12 cellular contexts compared by ENCODE assay signal in genomic region chr19:55474269-55475265, GRCh38. TPM values are rescaled to one million over a fixed set of nuclear protein-coding genes. Genes with fewer than 3 reads are reported as not detected.
A peak's percentile ranks its signal among the peaks of the same experiment; 100 is the strongest.
DNase-seq lines count a peak whose midpoint lies in the region; ATAC-seq and TF ChIP-seq lines count a peak whose summit lies in the region.
"Had no signal": no experiment of that assay in that cellular context is flagged by ENCODE, and none has a peak within 500 bp of the region (broad histone marks: within the 10 kb centered on the region; RNA-seq: fewer than 3 reads in every experiment).

No MANE protein-coding gene starts in this region.

- H3K4me2 ChIP-seq in HCT116 (ENCODE audit: low read length) (peak overlapping the region; percentile 87), fibroblast of lung (ENCODE audit: extremely low read depth, insufficient read depth, low read length) (no peak overlapping the region), skeletal muscle satellite cell (ENCODE audit: low read length) (peak overlapping the region; percentile 59)

- no peak for DNase-seq in HCT116 (ENCODE audit: low read depth, low spot score)
- peak; percentile 61 to 67 for DNase-seq in SJSA1 (ENCODE audit: low read depth in 1 of 2, low spot score in 2 of 2)
- DNase-seq in fibroblast of lung (ENCODE audit: low read depth in 2 of 2), result peak in 1 of 2 donors; percentile 92
- no peak for DNase-seq in KBM-7
- no peak for DNase-seq in testis
- no peak for DNase-seq in activated CD4-positive, CD25-positive, alpha-beta regulatory T cell treated with anti-CD3 and anti-CD28 coated beads, Interleukin-2, amount 50 U/mL, for 72 hours
- DNase-seq: activated B cell treated with CpG ODN at 0.5 μM for 24 hours; activated naive CD8-positive, alpha-beta T cell treated with anti-CD3 and anti-CD28 coated beads, Interleukin-2, amount 10 ng/mL, durations not matched to agents 7 days and 5 days; NCI-H1694; ovary; Peyer's patch had no signal

- peak overlapping the region in 1 of 2 experiments; percentile 1; a peak in 1 of 4 replicates for H3K4me3 ChIP-seq in HCT116 (replicated peaks in 1 of 2; ENCODE audit: low read depth in 1 of 2, low read length in 2 of 2)
- no peak overlapping the region for H3K4me3 ChIP-seq in SJSA1
- H3K4me3 ChIP-seq in fibroblast of lung (replicated peaks in 1 of 4; ENCODE audit: control extremely low read depth in 1 of 4, insufficient read depth in 1 of 4, low read depth in 3 of 4, low read length in 4 of 4), result no peak overlapping the region
- peak overlapping the region; percentile 29 for H3K4me3 ChIP-seq in skeletal muscle satellite cell (ENCODE audit: low read length)
- H3K4me3 ChIP-seq in testis, result no peak overlapping the region
- H3K4me3 ChIP-seq: ovary, Peyer's patch had no signal

- H3K36me3 ChIP-seq in HCT116 (ENCODE audit: control insufficient read depth in 1 of 2, insufficient read depth in 2 of 2, low read length in 2 of 2) (peaks cover 0 to 11% of the 10 kb centered on the region in 2 experiments; a peak in 2 of 4 replicates), SJSA1 (no peaks in the 10 kb centered on the region; the same call in 1 of the 2 replicates), fibroblast of lung (ENCODE audit: control insufficient read depth, insufficient read depth, low read length) (no peaks in the 10 kb centered on the region), skeletal muscle satellite cell (ENCODE audit: insufficient read depth, low read length) (no peaks in the 10 kb centered on the region), testis (ENCODE audit: low read depth, missing control alignments) (no peaks in the 10 kb centered on the region)
- H3K36me3 ChIP-seq: ovary, Peyer's patch had no signal

- intact Hi-C loops in HCT116 (cut with micrococcal nuclease), result no loop called here
- intact Hi-C loops in testis (cut with DNase I; ENCODE audit: low total_unique reads), result no loop called here

- no peaks in the 10 kb centered on the region for H3K9me2 ChIP-seq in HCT116 (ENCODE audit: insufficient read depth)

- peaks cover 37 to 58% of the 10 kb centered on the region in 2 experiments for H3K4me1 ChIP-seq in HCT116 (ENCODE audit: control insufficient read depth in 1 of 2, insufficient read depth in 2 of 2, low read length in 2 of 2)
- H3K4me1 ChIP-seq in SJSA1 (replicated peaks), result peaks cover 31% of the 10 kb centered on the region
- no peaks in the 10 kb centered on the region for H3K4me1 ChIP-seq in fibroblast of lung (ENCODE audit: control insufficient read depth, extremely low read depth, insufficient read depth, low read length)
- H3K4me1 ChIP-seq in skeletal muscle satellite cell (ENCODE audit: control insufficient read depth, insufficient read depth, low read length), result peaks cover 48% of the 10 kb centered on the region
- peaks cover 21% of the 10 kb centered on the region for H3K4me1 ChIP-seq in testis

- RAD21 ChIA-PET in HCT116 (lab: Charles Lee; ENCODE audit: low non-redundant PET in 1 of 2, low total read pairs in 2 of 2, uncharacterized antibody in 2 of 2, unreplicated experiment in 2 of 2), result interaction anchor here in 1 of 2 experiments (0.5 kb wide), 1 partner anchor 156 kb away, joined by 4 read pairs; no protein-coding TSS in a partner anchor

- CTCF ChIA-PET in HCT116 (lab: Charles Lee), result no interaction called here

- TF ChIP-seq RAD21 in HCT116 (IDR thresholded peaks at IDR 0.05; ENCODE audit: low read depth), result no peak

- POLR2A ChIA-PET in HCT116 (lab: Charles Lee), result interaction anchor here (1.0 to 1.7 kb wide), 2 partner anchors 10 to 13 kb away, joined by 6 read pairs; partner anchors contain the start of genes ISOC2 and NAT14

- H2AFZ ChIP-seq in HCT116 (ENCODE audit: low read depth, low read length, poor library complexity, severe bottlenecking) (no peak overlapping the region), fibroblast of lung (ENCODE audit: low read length) (no peak overlapping the region)

- H3K9me3 ChIP-seq in HCT116 (ENCODE audit: control insufficient read depth in 1 of 2, insufficient read depth in 1 of 2, low read depth in 1 of 2, low read length in 2 of 2) (no peaks in the 10 kb centered on the region), SJSA1 (replicated peaks) (no peaks in the 10 kb centered on the region), fibroblast of lung (ENCODE audit: control insufficient read depth, insufficient read depth, low read depth, low read length) (no peaks in the 10 kb centered on the region), skeletal muscle satellite cell (replicated peaks; ENCODE audit: low read length) (no peaks in the 10 kb centered on the region), testis (no peaks in the 10 kb centered on the region)
- H3K9me3 ChIP-seq: ovary, Peyer's patch had no signal

- no TSS peak for BruUV-seq in HCT116 (replicated peaks; lab: Mats Ljungman, UMichigan)

- H3K27ac ChIP-seq in HCT116 (ENCODE audit: low read depth, low read length) (peak overlapping the region; percentile 98), SJSA1 (peak overlapping the region; percentile 42), fibroblast of lung (ENCODE audit: insufficient read depth, low read length) (peak overlapping the region; percentile 10), testis (no peak overlapping the region)

- H3K27me3 ChIP-seq in HCT116 (ENCODE audit: insufficient read depth, low read length), result no peaks in the 10 kb centered on the region
- no peaks in the 10 kb centered on the region for H3K27me3 ChIP-seq in SJSA1 (replicated peaks)
- no peaks in the 10 kb centered on the region for H3K27me3 ChIP-seq in fibroblast of lung (ENCODE audit: control insufficient read depth, insufficient read depth, low read length)
- no peaks in the 10 kb centered on the region for H3K27me3 ChIP-seq in skeletal muscle satellite cell (ENCODE audit: control insufficient read depth, insufficient read depth, low read length)
- no peaks in the 10 kb centered on the region for H3K27me3 ChIP-seq in testis
- H3K27me3 ChIP-seq: ovary, Peyer's patch had no signal

- TF ChIP-seq CTCF in HCT116 (IDR thresholded peaks at IDR 0.05 in 2 of 3, conservative IDR thresholded peaks at IDR 0.05 in 1 of 3; ENCODE audit: borderline replicate concordance in 1 of 3, insufficient read depth in 1 of 3, low read depth in 2 of 3, low read length in 2 of 3), result no peak
- no peak for TF ChIP-seq CTCF in fibroblast of lung (conservative IDR thresholded peaks at IDR 0.05 in 1 of 2, IDR thresholded peaks at IDR 0.05 in 1 of 2; ENCODE audit: low read depth in 1 of 2, low read length in 2 of 2)
- TF ChIP-seq CTCF in testis (IDR thresholded peaks at IDR 0.05), result no peak

- WGBS in testis, 2 donors, result 80 to 87% methylated on average over 16 to 19 of the region's 19 CpGs

- TF ChIP-seq POLR2A in HCT116 (IDR thresholded peaks at IDR 0.05; ENCODE audit: borderline replicate concordance, extremely low read depth, insufficient read depth, insufficient read length) (no peak), testis (IDR thresholded peaks at IDR 0.05) (no peak)

- ATAC-seq in HCT116, result no peak

- peaks cover 44% of the 10 kb centered on the region for H3K79me2 ChIP-seq in HCT116 (ENCODE audit: insufficient read depth, low read length)
- peaks cover 15% of the 10 kb centered on the region for H3K79me2 ChIP-seq in fibroblast of lung (ENCODE audit: control insufficient read depth, insufficient read depth, low read length)

- H4K20me1 ChIP-seq in HCT116 (ENCODE audit: insufficient read depth), result no peaks in the 10 kb centered on the region
- H4K20me1 ChIP-seq in fibroblast of lung (ENCODE audit: control insufficient read depth, extremely low read depth, insufficient read depth, low read length), result no peaks in the 10 kb centered on the region

- in situ Hi-C loops in KBM-7 (cut with MboI; ENCODE audit: low pct_unique_long_range_greater_than_20kb, low sequenced_read_pairs), result no loop called here

- H3K9ac ChIP-seq in HCT116 (ENCODE audit: low read length), result peak overlapping the region; percentile 90
- no peak overlapping the region for H3K9ac ChIP-seq in fibroblast of lung (ENCODE audit: insufficient read depth, low read length)
- H3K9ac ChIP-seq in skeletal muscle satellite cell (ENCODE audit: low read depth, low read length), result peak overlapping the region; percentile 67

RNA-seq across cellular contexts. Expression of gene ZNF628, which starts 1.9 kb away (rescaled TPM):
- total RNA-seq in HCT116 (2021; ENCODE audit: unreplicated experiment) (14.9 TPM), fibroblast of lung (0.77 and 1.3 TPM in 2 replicates), testis (10 to 100 TPM; 31.3 to 53.7 TPM)
- 8.0 and 11.6 TPM in 2 replicates for polyA plus RNA-seq in HCT116 (2012)
- 1.1 and 4.1 TPM in 2 replicates for total RNA-seq in SJSA1 (2014; rRNA removed; shearing (Covaris generic))
- polyA plus RNA-seq in fibroblast of lung (0.49 and 0.86 TPM in 2 replicates), testis (ENCODE audit: insufficient read depth, low read depth, low replicate concordance) (33.8 TPM)
- 3.0 and 4.4 TPM in 2 replicates for polyA plus RNA-seq in fibroblast of lung (2012)
- 1.1 and 1.5 TPM in 2 replicates for polyA minus RNA-seq in fibroblast of lung (ENCODE audit: low replicate concordance)
- total RNA-seq in skeletal muscle satellite cell (2012; rRNA removed), result 0.66 and 2.0 TPM in 2 replicates

RNA-seq across cellular contexts. Expression of gene C19orf85, which starts 10.0 kb away (rescaled TPM):
- total RNA-seq in HCT116 (2021; ENCODE audit: unreplicated experiment), result 0.34 TPM
- polyA plus RNA-seq in HCT116 (2012), result 0.04 TPM in 1 of 2 replicates, not detected in the other
- total RNA-seq in SJSA1 (2014; rRNA removed; shearing (Covaris generic)), result not detected in 2 replicates
- not detected in 2 replicates for total RNA-seq in fibroblast of lung
- polyA plus RNA-seq in fibroblast of lung, result not detected in 2 replicates
- polyA plus RNA-seq in fibroblast of lung (2012), result not detected in 2 replicates
- polyA minus RNA-seq in fibroblast of lung (ENCODE audit: low replicate concordance), result not detected in 2 replicates
- total RNA-seq in skeletal muscle satellite cell (2012; rRNA removed), result not detected in 2 replicates
- total RNA-seq in testis, result not detected
- polyA plus RNA-seq in testis (ENCODE audit: insufficient read depth, low read depth, low replicate concordance), result not detected
- total RNA-seq: activated B cell treated with CpG ODN at 0.5 μM for 24 hours; activated naive CD8-positive, alpha-beta T cell treated with anti-CD3 and anti-CD28 coated beads, Interleukin-2, amount 10 ng/mL, durations not matched to agents 7 days and 5 days; ovary; Peyer's patch had no signal
- polyA plus RNA-seq: ovary had no signal

RNA-seq across cellular contexts. Expression of gene NAT14, which starts 10.4 kb away (rescaled TPM):
- total RNA-seq in HCT116 (2021; ENCODE audit: unreplicated experiment) (55.3 TPM), fibroblast of lung (12.1 and 18.2 TPM in 2 replicates), testis (10 to 100 TPM; 12.0 to 16.0 TPM)
- polyA plus RNA-seq in HCT116 (2012), result 39.0 and 45.6 TPM in 2 replicates
- total RNA-seq in SJSA1 (2014; rRNA removed; shearing (Covaris generic)), result 10.9 and 12.1 TPM in 2 replicates
- polyA plus RNA-seq in fibroblast of lung (18.3 and 19.3 TPM in 2 replicates), testis (ENCODE audit: insufficient read depth, low read depth, low replicate concordance) (17.3 TPM)
- polyA plus RNA-seq in fibroblast of lung (2012), result 36.3 and 47.2 TPM in 2 replicates
- 15.7 and 40.5 TPM in 2 replicates for polyA minus RNA-seq in fibroblast of lung (ENCODE audit: low replicate concordance)
- 10.0 and 10.9 TPM in 2 replicates for total RNA-seq in skeletal muscle satellite cell (2012; rRNA removed)

RNA-seq across cellular contexts. Expression of gene ISOC2, which starts 13.1 kb away (rescaled TPM):
- 56.8 TPM for total RNA-seq in HCT116 (2021; ENCODE audit: unreplicated experiment)
- polyA plus RNA-seq in HCT116 (2012), result 53.6 and 62.9 TPM in 2 replicates
- 71.7 and 97.3 TPM in 2 replicates for total RNA-seq in SJSA1 (2014; rRNA removed; shearing (Covaris generic))
- total RNA-seq in fibroblast of lung, result 34.2 and 35.5 TPM in 2 replicates
- 24.8 and 27.7 TPM in 2 replicates for polyA plus RNA-seq in fibroblast of lung
- polyA plus RNA-seq in fibroblast of lung (2012), result 47.5 and 61.6 TPM in 2 replicates
- polyA minus RNA-seq in fibroblast of lung (ENCODE audit: low replicate concordance), result 22.3 and 31.8 TPM in 2 replicates
- 86.7 and 97.9 TPM in 2 replicates for total RNA-seq in skeletal muscle satellite cell (2012; rRNA removed)
- 10 to 100 TPM; 79.1 to 98.5 TPM for total RNA-seq in testis
- 107 TPM for polyA plus RNA-seq in testis (ENCODE audit: insufficient read depth, low read depth, low replicate concordance)

RNA-seq across cellular contexts. Expression of gene SSC5D, which starts 13.7 kb away (rescaled TPM):
- total RNA-seq in HCT116 (2021; ENCODE audit: unreplicated experiment) (1.5 TPM), fibroblast of lung (19.3 and 19.7 TPM in 2 replicates), testis (1 to 10 TPM; 6.4 to 6.9 TPM)
- 0.59 and 0.77 TPM in 2 replicates for polyA plus RNA-seq in HCT116 (2012)
- not detected in 2 replicates for total RNA-seq in SJSA1 (2014; rRNA removed; shearing (Covaris generic))
- polyA plus RNA-seq in fibroblast of lung (2.1 and 3.0 TPM in 2 replicates), testis (ENCODE audit: insufficient read depth, low read depth, low replicate concordance) (10.7 TPM)
- polyA plus RNA-seq in fibroblast of lung (2012), result 20.2 and 42.7 TPM in 2 replicates
- 8.9 and 28.3 TPM in 2 replicates for polyA minus RNA-seq in fibroblast of lung (ENCODE audit: low replicate concordance)
- 11.9 and 24.2 TPM in 2 replicates for total RNA-seq in skeletal muscle satellite cell (2012; rRNA removed)

Comparison
In these comparisons a context has a peak if more than half of its experiments do, and no peak if none do; other contexts are left out.
1. DNase-seq: peak in SJSA1 (2 of 2); none in HCT116 (single experiment), KBM-7 (single experiment), testis (single experiment) and activated CD4-positive, CD25-positive, alpha-beta regulatory T cell treated with anti-CD3 and anti-CD28 coated beads, Interleukin-2, amount 50 U/mL, for 72 hours (single experiment).
2. H3K27ac ChIP-seq: peak in HCT116 (single experiment), SJSA1 (single experiment) and fibroblast of lung (single experiment); none in testis (0 of 2).